9 cellular contexts compared by ENCODE assay signal in the genomic region with DNA sequence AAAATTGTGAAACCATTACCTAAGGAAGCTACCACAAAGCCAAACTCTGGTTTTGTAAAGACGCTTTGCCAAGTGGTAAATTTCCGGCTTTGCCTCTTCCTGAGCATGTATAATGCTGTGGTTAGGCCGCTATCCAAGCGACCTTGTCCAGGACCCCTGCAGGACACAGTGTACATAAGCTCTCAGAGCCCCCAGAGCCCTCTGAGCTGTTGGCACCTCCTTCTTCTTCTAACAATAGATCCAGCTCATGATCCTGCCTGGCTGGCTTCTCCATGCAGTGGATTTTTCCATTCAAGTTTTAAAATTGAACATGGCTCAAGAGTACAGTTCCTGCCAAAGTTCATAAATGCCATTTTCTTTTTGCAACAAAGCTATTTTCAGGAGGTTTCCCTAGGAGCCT.
DNase-seq lines count a peak whose midpoint lies in the region; ATAC-seq and TF ChIP-seq lines count a peak whose summit lies in the region.
"Had no signal": no experiment of that assay in that cellular context is flagged by ENCODE, and none has a peak within 500 bp of the region (broad histone marks: within the 10 kb centered on the region; RNA-seq: fewer than 3 reads in every experiment).

No MANE protein-coding gene starts in this region.

- CTCF ChIA-PET in CD4-positive, alpha-beta T cell (lab: Charles Lee), result no interaction called here

- no peaks in the 10 kb centered on the region for H3K36me3 ChIP-seq in stomach smooth muscle (ENCODE audit: control insufficient read depth in 2 of 2, insufficient read depth in 2 of 2, low read length in 2 of 2)

- peak; percentile 95 for ATAC-seq in right cardiac atrium
- ATAC-seq in GM19395 (IDR thresholded peaks at IDR 0.05; ENCODE audit: unreplicated experiment), result no peak
- no peak for ATAC-seq in HG03442 (IDR thresholded peaks at IDR 0.05; ENCODE audit: unreplicated experiment)
- ATAC-seq in GM18868 (IDR thresholded peaks at IDR 0.05; ENCODE audit: unreplicated experiment), result no peak
- no peak for ATAC-seq in CD4-positive, alpha-beta T cell (ENCODE audit: poor library complexity)

- H3K27me3 Mint-ChIP-seq in HFFc6 (ENCODE audit: insufficient read depth), result peaks cover 2% of the 10 kb centered on the region; the same call in 1 of the 2 replicates
- no peaks in the 10 kb centered on the region for H3K27me3 Mint-ChIP-seq in CD4-positive, alpha-beta T cell

- H3K27ac ChIP-seq in right cardiac atrium (ENCODE audit: low read length) (peak overlapping the region; percentile 94), stomach smooth muscle (ENCODE audit: low read length) (peak overlapping the region; percentile 31)
- H3K27ac ChIP-seq in CD4-positive, alpha-beta T cell (ENCODE audit: low read depth, low read length), result no peak overlapping the region

- no peak overlapping the region for H3K4me3 ChIP-seq in right cardiac atrium (ENCODE audit: low read length)
- peak overlapping the region; percentile 15 to 36 for H3K4me3 ChIP-seq in stomach smooth muscle (ENCODE audit: low read length in 2 of 2)

- no peak for TF ChIP-seq CTCF in HFFc6 (IDR thresholded peaks at IDR 0.05)
- no peak for TF ChIP-seq CTCF in CD4-positive, alpha-beta T cell (IDR thresholded peaks at IDR 0.05)

- H3K27me3 ChIP-seq in right cardiac atrium (ENCODE audit: control insufficient read depth, insufficient read depth) (no peaks in the 10 kb centered on the region), stomach smooth muscle (ENCODE audit: control insufficient read depth in 1 of 2, insufficient read depth in 2 of 2, low read length in 2 of 2) (no peaks in the 10 kb centered on the region)
- H3K27me3 ChIP-seq in CD4-positive, alpha-beta T cell (ENCODE audit: control insufficient read depth, insufficient read depth, low read length), result no peaks in the 10 kb centered on the region

- H3K9me3 ChIP-seq in right cardiac atrium (ENCODE audit: control insufficient read depth, low read length) (no peaks in the 10 kb centered on the region), stomach smooth muscle (ENCODE audit: control insufficient read depth in 2 of 2, low read length in 2 of 2) (no peaks in the 10 kb centered on the region)
- H3K9me3 ChIP-seq in CD4-positive, alpha-beta T cell (ENCODE audit: control insufficient read depth, low read length), result no peaks in the 10 kb centered on the region

- H3K4me1 ChIP-seq in right cardiac atrium (ENCODE audit: control insufficient read depth, insufficient read depth, low read length) (peaks cover 6% of the 10 kb centered on the region), stomach smooth muscle (ENCODE audit: control insufficient read depth, insufficient read depth, low read length) (no peaks in the 10 kb centered on the region)

- peaks cover 66% of the 10 kb centered on the region for H3K4me1 Mint-ChIP-seq in HFFc6 (ENCODE audit: low read depth)
- no peaks in the 10 kb centered on the region for H3K4me1 Mint-ChIP-seq in CD4-positive, alpha-beta T cell (ENCODE audit: low read depth)

- POLR2A ChIA-PET in CD4-positive, alpha-beta T cell (lab: Charles Lee), result no interaction called here

- peak overlapping the region; percentile 88 for H3K27ac Mint-ChIP-seq in HFFc6
- no peak overlapping the region for H3K27ac Mint-ChIP-seq in CD4-positive, alpha-beta T cell

- H3K36me3 Mint-ChIP-seq in HFFc6 (ENCODE audit: low read depth), result no peaks in the 10 kb centered on the region
- no peaks in the 10 kb centered on the region for H3K36me3 Mint-ChIP-seq in CD4-positive, alpha-beta T cell (ENCODE audit: low read depth)

- WGBS in right cardiac atrium, result 14% methylated on average over 4 of the region's 4 CpGs

- DNase-seq in HFFc6 (peak; percentile 38), astrocyte of the hippocampus (ENCODE audit: low read depth, low spot score) (peak; percentile 90), right cardiac atrium (peak; percentile 70 to 85 (median 73))
- DNase-seq in CD4-positive, alpha-beta T cell, result no peak
- DNase-seq: NCI-H526 had no signal

- peak overlapping the region; percentile 70 for H3K4me3 Mint-ChIP-seq in HFFc6
- no peak overlapping the region for H3K4me3 Mint-ChIP-seq in CD4-positive, alpha-beta T cell

- H3K9me3 Mint-ChIP-seq in HFFc6, result no peaks in the 10 kb centered on the region
- no peaks in the 10 kb centered on the region for H3K9me3 Mint-ChIP-seq in CD4-positive, alpha-beta T cell

- H3K9ac ChIP-seq in stomach smooth muscle (ENCODE audit: low read length in 2 of 2), result no peak overlapping the region

- intact Hi-C loops in right cardiac atrium (cut with DNase I), result no loop called here
- intact Hi-C loops in CD4-positive, alpha-beta T cell (cut with DNase I, micrococcal nuclease), result no loop called here

Comparison
In these comparisons a context has a peak if more than half of its experiments do, and no peak if none do; other contexts are left out.
1. DNase-seq: peak in HFFc6 (single experiment), astrocyte of the hippocampus (single experiment) and right cardiac atrium (3 of 3); none in CD4-positive, alpha-beta T cell (0 of 10).
2. ATAC-seq: peak in right cardiac atrium (2 of 2); none in GM19395 (single experiment), HG03442 (single experiment), GM18868 (single experiment) and CD4-positive, alpha-beta T cell (single experiment).